8 cellular contexts compared by ENCODE assay signal in genomic region chr3:53045107-53045783, GRCh38. TPM values are rescaled to one million over a fixed set of nuclear protein-coding genes. Genes with fewer than 3 reads are reported as not detected.
DNase-seq lines count a peak whose midpoint lies in the region; ATAC-seq and TF ChIP-seq lines count a peak whose summit lies in the region.

No MANE protein-coding gene starts in this region.

- peaks cover 0 to 6% (median 2%) of the 10 kb centered on the region in 7 donors for H3K9me3 Mint-ChIP-seq in CD14-positive monocyte

- H3K9ac ChIP-seq in iPS-18a (ENCODE audit: low read length) = peak overlapping the region; percentile 74
- H3K9ac ChIP-seq in skeletal muscle tissue (ENCODE audit: low read depth in 1 of 3, low read length in 3 of 3) = peak overlapping the region; percentile 88 to 96 (median 91)

- H3K4me3 Mint-ChIP-seq in CD14-positive monocyte = peak overlapping the region; percentile 93 to 97

- peak; percentile 52 for ATAC-seq in GM19324 (IDR thresholded peaks at IDR 0.05; ENCODE audit: low FRiP score, unreplicated experiment)
- ATAC-seq in HG03520 (IDR thresholded peaks at IDR 0.05; ENCODE audit: unreplicated experiment) = peak; percentile 35
- ATAC-seq in body of pancreas = peak; percentile 83

- no peak for DNase-seq in CD14-positive monocyte (ENCODE audit: low spot score)
- DNase-seq in T-helper 22 cell (ENCODE audit: low read depth) = peak; percentile 60
- peak; percentile 68 to 77 (median 72) for DNase-seq in body of pancreas
- DNase-seq in NCI-H187 (lab: John Stamatoyannopoulos, UW) = no peak

- H3K27me3 ChIP-seq in body of pancreas (no peaks in the 10 kb centered on the region), iPS-18a (ENCODE audit: control insufficient read depth, insufficient read depth, low read length) (peaks cover 47% of the 10 kb centered on the region), skeletal muscle tissue (ENCODE audit: control insufficient read depth in 3 of 3, insufficient read depth in 3 of 3, low read length in 3 of 3) (no peaks in the 10 kb centered on the region)

- H3K4me1 Mint-ChIP-seq in CD14-positive monocyte = peaks cover 16% of the 10 kb centered on the region

- 0 to 1% methylated on average over 8 to 62 of the region's 138 CpGs for WGBS in body of pancreas, 2 donors

- H3K36me3 ChIP-seq in body of pancreas (replicated peaks in 1 of 2; ENCODE audit: insufficient read depth in 1 of 2, low read depth in 2 of 2) = no peaks in the 10 kb centered on the region
- H3K36me3 ChIP-seq in iPS-18a (ENCODE audit: control insufficient read depth, low read depth, low read length) = no peaks in the 10 kb centered on the region
- no peaks in the 10 kb centered on the region for H3K36me3 ChIP-seq in skeletal muscle tissue (ENCODE audit: control insufficient read depth in 3 of 3, insufficient read depth in 3 of 3, low read length in 3 of 3)

- intact Hi-C loops in CD14-positive monocyte (cut with micrococcal nuclease) (no loop called here), body of pancreas (cut with DNase I) (no loop called here)

- H3K4me1 ChIP-seq in body of pancreas (peaks cover 42% of the 10 kb centered on the region), iPS-18a (ENCODE audit: control insufficient read depth, low read depth, low read length) (peaks cover 5% of the 10 kb centered on the region), skeletal muscle tissue (ENCODE audit: control insufficient read depth in 3 of 3, insufficient read depth in 3 of 3, low read length in 3 of 3) (peaks cover 8 to 18% (median 13%) of the 10 kb centered on the region in 3 donors)

- peaks cover 2 to 6% of the 10 kb centered on the region in 2 donors for H3K36me3 Mint-ChIP-seq in CD14-positive monocyte

- H3K27ac ChIP-seq in body of pancreas = peak overlapping the region; percentile 89 to 95 (median 94)
- no peak overlapping the region for H3K27ac ChIP-seq in iPS-18a (ENCODE audit: low read length)
- peak overlapping the region; percentile 91 for H3K27ac ChIP-seq in skeletal muscle tissue (ENCODE audit: low read depth, low read length)

- no peak for TF ChIP-seq POLR2A in body of pancreas (IDR thresholded peaks at IDR 0.05)

- peak overlapping the region; percentile 50 to 85 for H3K4me3 ChIP-seq in body of pancreas
- H3K4me3 ChIP-seq in iPS-18a (ENCODE audit: low read length) = peak overlapping the region; percentile 78
- peak overlapping the region; percentile 89 to 91 (median 90) for H3K4me3 ChIP-seq in skeletal muscle tissue (ENCODE audit: low read length in 3 of 3)

- TF ChIP-seq CTCF in CD14-positive monocyte (IDR thresholded peaks at IDR 0.05) (no peak), body of pancreas (IDR thresholded peaks at IDR 0.05) (no peak)

- peaks cover 30 to 53% (median 51%) of the 10 kb centered on the region in 3 donors for H3K27me3 Mint-ChIP-seq in CD14-positive monocyte (ENCODE audit: low read depth in 3 of 3)

- peak overlapping the region in 5 of 7 donors; percentile 65 to 87 (median 85) for H3K27ac Mint-ChIP-seq in CD14-positive monocyte

- H3K9me3 ChIP-seq in body of pancreas (no peaks in the 10 kb centered on the region), iPS-18a (ENCODE audit: control insufficient read depth, low read depth, low read length) (no peaks in the 10 kb centered on the region), skeletal muscle tissue (ENCODE audit: control insufficient read depth in 3 of 3, low read length in 3 of 3) (no peaks in the 10 kb centered on the region)

RNA-seq across cellular contexts. Expression of gene SFMBT1, which starts 0.6 kb away (rescaled TPM):
- polyA plus RNA-seq in CD14-positive monocyte = under 1 TPM; 0.61 to 0.91 TPM
- total RNA-seq in body of pancreas = 10 to 100 TPM in 1 of 2 donors, 1 to 10 TPM in 1; 6.9 to 17.6 TPM
- total RNA-seq in skeletal muscle tissue = 11.0 TPM

Comparison
In these comparisons a context has a peak if more than half of its experiments do, and no peak if none do; other contexts are left out.
1. DNase-seq: peak in T-helper 22 cell (single experiment) and body of pancreas (4 of 4); none in CD14-positive monocyte (single experiment) and NCI-H187 (0 of 2).
2. Peak in every context shown above with its lines, with median percentiles within 50 percentile points of each other: ATAC-seq and H3K4me3 ChIP-seq.